Comparison of ENCODE assay signal across 8 cellular contexts in genomic region chr13:30735025-30735967, GRCh38.
DNase-seq lines count a peak whose midpoint lies in the region; ATAC-seq and TF ChIP-seq lines count a peak whose summit lies in the region.

ALOX5AP (plus strand) TSS chr13:30735543; CDS start chr13:30735606, 63 bp downstream.

- H3K36me3 Mint-ChIP-seq in stimulated activated memory B cell treated with anti-CD40 and anti-IgM and Interleukin-4, amounts not matched to agents 10 μg/mL and 1 μg/mL and 100 μg/mL, for 72 hours = no peaks in the 10 kb centered on the region

- H3K4me1 Mint-ChIP-seq in stimulated activated memory B cell treated with anti-CD40 and anti-IgM and Interleukin-4, amounts not matched to agents 10 μg/mL and 1 μg/mL and 100 μg/mL, for 72 hours = peaks cover 65% of the 10 kb centered on the region

- CTCF ChIA-PET in RWPE1 (lab: Yijun Ruan, JAX) = no interaction called here

- DNase-seq in activated CD4-positive, alpha-beta T cell treated with anti-CD3 and anti-CD28 coated beads for 48 hours = peak; percentile 38
- DNase-seq in activated CD4-positive, alpha-beta T cell treated with anti-CD3 and anti-CD28 coated beads for 1 hour = no peak
- no peak for DNase-seq in RWPE1 (ENCODE audit: low spot score)
- DNase-seq in effector CD4-positive, alpha-beta T cell = peak; percentile 17
- no peak for DNase-seq in epidermal melanocyte (ENCODE audit: insufficient read length, low spot score)
- no peak for DNase-seq in AG08396 (ENCODE audit: low spot score)

- no peaks in the 10 kb centered on the region for H3K9me3 Mint-ChIP-seq in stimulated activated memory B cell treated with anti-CD40 and anti-IgM and Interleukin-4, amounts not matched to agents 10 μg/mL and 1 μg/mL and 100 μg/mL, for 72 hours

- POLR2A ChIA-PET in RWPE1 (lab: Yijun Ruan, JAX; ENCODE audit: low non-redundant PET) = no interaction called here

- peak; percentile 69 for ATAC-seq in HG02981 (IDR thresholded peaks at IDR 0.05; ENCODE audit: unreplicated experiment)
- ATAC-seq in stimulated activated memory B cell treated with anti-CD40 and anti-IgM and Interleukin-4, amounts not matched to agents 10 μg/mL and 1 μg/mL and 100 μg/mL, for 72 hours = peak; percentile 95

- peak within 1 kb of the TSS; percentile 56 for H3K27ac ChIP-seq in RWPE1

- no peaks in the 10 kb centered on the region for H3K27me3 Mint-ChIP-seq in stimulated activated memory B cell treated with anti-CD40 and anti-IgM and Interleukin-4, amounts not matched to agents 10 μg/mL and 1 μg/mL and 100 μg/mL, for 72 hours

- no peak for TF ChIP-seq CTCF in RWPE1 (conservative IDR thresholded peaks at IDR 0.05; ENCODE audit: low read depth)

- H3K4me3 Mint-ChIP-seq in stimulated activated memory B cell treated with anti-CD40 and anti-IgM and Interleukin-4, amounts not matched to agents 10 μg/mL and 1 μg/mL and 100 μg/mL, for 72 hours = peak within 1 kb of the TSS; percentile 83

- peak within 1 kb of the TSS; percentile 86 for H3K27ac Mint-ChIP-seq in stimulated activated memory B cell treated with anti-CD40 and anti-IgM and Interleukin-4, amounts not matched to agents 10 μg/mL and 1 μg/mL and 100 μg/mL, for 72 hours

Comparison
In these comparisons a context has a peak if more than half of its experiments do, and no peak if none do; other contexts are left out.
1. DNase-seq: peak in activated CD4-positive, alpha-beta T cell treated with anti-CD3 and anti-CD28 coated beads for 48 hours (single experiment) and effector CD4-positive, alpha-beta T cell (single experiment); none in activated CD4-positive, alpha-beta T cell treated with anti-CD3 and anti-CD28 coated beads for 1 hour (single experiment), RWPE1 (single experiment), epidermal melanocyte (single experiment) and AG08396 (single experiment).